Comparison of ENCODE assay signal across 16 cellular contexts in the genomic region with DNA sequence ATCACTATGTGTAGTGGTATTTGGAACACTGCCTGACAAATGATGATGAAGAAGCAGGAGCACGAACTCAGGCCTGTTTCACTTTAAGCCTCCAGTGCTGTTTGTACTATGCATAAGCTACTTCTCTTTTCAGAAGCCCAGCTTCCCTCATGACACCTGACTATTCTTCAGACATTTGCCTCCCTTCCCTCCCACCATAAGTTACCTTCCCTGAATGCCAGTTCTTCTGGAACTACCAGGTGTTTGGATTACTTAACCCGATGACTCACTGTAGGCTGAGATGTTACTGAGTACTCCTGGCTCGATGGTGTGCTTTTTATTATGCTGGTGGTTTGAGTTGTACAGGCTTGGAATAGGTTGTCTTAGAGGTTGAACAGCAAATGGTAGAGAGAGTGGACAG.
A peak's percentile ranks its signal among the peaks of the same experiment; 100 is the strongest.
DNase-seq lines count a peak whose midpoint lies in the region; ATAC-seq and TF ChIP-seq lines count a peak whose summit lies in the region.
"Had no signal": no experiment of that assay in that cellular context is flagged by ENCODE, and none has a peak within 500 bp of the region (broad histone marks: within the 10 kb centered on the region; RNA-seq: fewer than 3 reads in every experiment).

No MANE protein-coding gene starts in this region.

- no peak overlapping the region for H3K27ac ChIP-seq in fibroblast of lung (ENCODE audit: insufficient read depth, low read length)
- H3K27ac ChIP-seq: 22Rv1 had no signal

- H3K36me3 ChIP-seq in fibroblast of lung (ENCODE audit: control insufficient read depth, insufficient read depth, low read length): no peaks in the 10 kb centered on the region

- H3K4me1 Mint-ChIP-seq in T-cell: no peaks in the 10 kb centered on the region
- no peaks in the 10 kb centered on the region for H3K4me1 Mint-ChIP-seq in natural killer cell
- H3K4me1 Mint-ChIP-seq: CD4-positive, alpha-beta memory T cell had no signal

- POLR2A ChIA-PET in T-cell (lab: Charles Lee): no interaction called here

- no peak overlapping the region for H3K4me2 ChIP-seq in fibroblast of lung (ENCODE audit: extremely low read depth, insufficient read depth, low read length)

- no peaks in the 10 kb centered on the region for H4K20me1 ChIP-seq in fibroblast of lung (ENCODE audit: control insufficient read depth, extremely low read depth, insufficient read depth, low read length)

- CTCF ChIA-PET in T-cell (lab: Charles Lee): no interaction called here

- H3K4me1 ChIP-seq in fibroblast of lung (ENCODE audit: control insufficient read depth, extremely low read depth, insufficient read depth, low read length): no peaks in the 10 kb centered on the region

- intact Hi-C loops in natural killer cell (cut with micrococcal nuclease): no loop called here

- DNase-seq in DMS 273 (lab: John Stamatoyannopoulos, UW; ENCODE audit: unreplicated experiment) (peak; percentile 16), DMS 273 treated with DMSO at 0.1 percent for 48 hours (lab: John Stamatoyannopoulos, UW) (no peak), NCI-H69 (lab: John Stamatoyannopoulos, UW) (peak; percentile 52), fibroblast of lung (ENCODE audit: low read depth in 2 of 2) (peak; percentile 3 to 73), putamen (ENCODE audit: low spot score) (peak; percentile 27), T-cell (no peak), HuH-7.5 (ENCODE audit: low spot score) (no peak), natural killer cell (no peak)
- DNase-seq: activated CD4-positive, alpha-beta T cell treated with anti-CD3 and anti-CD28 coated beads for 48 hours; activated T-cell treated with anti-CD3 and anti-CD28 coated beads, Interleukin-2, amount 50 U/mL, for 1 hour; CD4-positive, alpha-beta memory T cell; NCI-H446 treated with DMSO at 0.1 percent for 48 hours; stimulated activated naive CD8-positive, alpha-beta T cell treated with anti-CD3 and anti-CD28 coated beads, Interleukin-15, Interleukin-2, amounts not matched to agents 100 U/mL and 50 U/mL, for 24 hours; T-helper 9 cell had no signal

- no peaks in the 10 kb centered on the region for H3K9me3 ChIP-seq in fibroblast of lung (ENCODE audit: control insufficient read depth, insufficient read depth, low read depth, low read length)

- H3K9me3 Mint-ChIP-seq in T-cell: peaks cover 0 to 2% (median 0%) of the 10 kb centered on the region in 3 donors
- no peaks in the 10 kb centered on the region for H3K9me3 Mint-ChIP-seq in natural killer cell

- H3K4me3 ChIP-seq in fibroblast of lung (replicated peaks in 1 of 4; ENCODE audit: control extremely low read depth in 1 of 4, insufficient read depth in 1 of 4, low read depth in 3 of 4, low read length in 4 of 4): no peak overlapping the region
- H3K4me3 ChIP-seq: lung had no signal

- no peaks in the 10 kb centered on the region for H3K79me2 ChIP-seq in fibroblast of lung (ENCODE audit: control insufficient read depth, insufficient read depth, low read length)

- TF ChIP-seq CTCF in fibroblast of lung (conservative IDR thresholded peaks at IDR 0.05 in 1 of 2, IDR thresholded peaks at IDR 0.05 in 1 of 2; ENCODE audit: low read depth in 1 of 2, low read length in 2 of 2) (no peak), natural killer cell (IDR thresholded peaks at IDR 0.05) (no peak)

- H3K4me3 Mint-ChIP-seq in T-cell (no peak overlapping the region), natural killer cell (no peak overlapping the region)
- H3K4me3 Mint-ChIP-seq: CD4-positive, alpha-beta memory T cell had no signal

- H3K27me3 Mint-ChIP-seq in T-cell: no peaks in the 10 kb centered on the region
- no peaks in the 10 kb centered on the region for H3K27me3 Mint-ChIP-seq in natural killer cell (ENCODE audit: low read depth in 2 of 2)
- H3K27me3 Mint-ChIP-seq: CD4-positive, alpha-beta memory T cell had no signal

- H3K27ac Mint-ChIP-seq in T-cell (no peak overlapping the region), natural killer cell (no peak overlapping the region)
- H3K27ac Mint-ChIP-seq: CD4-positive, alpha-beta memory T cell had no signal

- no peak overlapping the region for H2AFZ ChIP-seq in fibroblast of lung (ENCODE audit: low read length)

- no peaks in the 10 kb centered on the region for H3K27me3 ChIP-seq in fibroblast of lung (ENCODE audit: control insufficient read depth, insufficient read depth, low read length)

- ATAC-seq in T-cell (replicated peaks in 1 of 4) (no peak), natural killer cell (no peak)
- ATAC-seq: stimulated activated naive CD8-positive, alpha-beta T cell treated with anti-CD3 and anti-CD28 coated beads, Interleukin-15, Interleukin-2, amounts not matched to agents 100 U/mL and 50 U/mL, for 24 hours had no signal

- H3K9ac ChIP-seq in fibroblast of lung (ENCODE audit: insufficient read depth, low read length): no peak overlapping the region

- H3K36me3 Mint-ChIP-seq in T-cell (no peaks in the 10 kb centered on the region), natural killer cell (no peaks in the 10 kb centered on the region)
- H3K36me3 Mint-ChIP-seq: CD4-positive, alpha-beta memory T cell had no signal

Comparison
In these comparisons a context has a peak if more than half of its experiments do, and no peak if none do; other contexts are left out.
1. DNase-seq: peak in DMS 273 (single experiment), NCI-H69 (single experiment), fibroblast of lung (2 of 2) and putamen (single experiment); none in DMS 273 treated with DMSO at 0.1 percent for 48 hours (single experiment), T-cell (0 of 34), HuH-7.5 (single experiment) and natural killer cell (single experiment).